11 cellular contexts compared by ENCODE assay signal in the genomic region with DNA sequence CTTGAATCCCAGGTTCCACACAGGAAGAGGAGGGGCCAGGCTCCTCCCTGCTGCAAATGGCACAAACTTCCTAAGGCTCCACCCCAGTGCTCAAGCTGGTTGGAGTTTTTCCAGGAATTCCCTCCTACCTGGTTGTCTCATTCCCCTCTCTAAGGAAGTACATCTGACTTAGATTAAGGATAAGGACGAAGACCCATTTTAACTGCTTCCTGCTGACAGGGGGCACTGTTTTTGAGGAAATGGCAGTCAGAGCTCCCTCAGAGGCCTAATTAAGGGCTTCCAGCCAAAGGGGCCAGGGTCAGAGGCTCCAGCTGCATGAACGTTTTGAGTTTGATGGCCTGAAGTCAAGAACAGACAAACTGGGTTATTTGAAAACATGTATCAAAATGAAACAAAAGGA.
DNase-seq lines count a peak whose midpoint lies in the region; ATAC-seq and TF ChIP-seq lines count a peak whose summit lies in the region.
"Had no signal": no experiment of that assay in that cellular context is flagged by ENCODE, and none has a peak within 500 bp of the region (broad histone marks: within the 10 kb centered on the region; RNA-seq: fewer than 3 reads in every experiment).

No MANE protein-coding gene starts in this region.

- no peaks in the 10 kb centered on the region for H3K4me1 ChIP-seq in breast epithelium

- TF ChIP-seq POLR2A in breast epithelium (IDR thresholded peaks at IDR 0.05), result no peak

- no peaks in the 10 kb centered on the region for H3K9me3 ChIP-seq in breast epithelium

- H3K27ac Mint-ChIP-seq in MCF 10A (ENCODE audit: low read depth, unreplicated experiment) (no peak overlapping the region), glutamatergic neuron (ENCODE audit: unreplicated experiment) (no peak overlapping the region)
- H3K27ac Mint-ChIP-seq: activated CD8-positive, alpha-beta memory T cell treated with anti-CD3 and anti-CD28 coated beads, Interleukin-2, amount 10 ng/mL, durations not matched to agents 7 days and 5 days had no signal

- peak overlapping the region; percentile 61 to 75 for H3K27ac ChIP-seq in breast epithelium

- H3K27me3 Mint-ChIP-seq in MCF 10A (ENCODE audit: insufficient read depth, unreplicated experiment) (no peaks in the 10 kb centered on the region), glutamatergic neuron (ENCODE audit: unreplicated experiment) (peaks cover 4% of the 10 kb centered on the region)
- H3K27me3 Mint-ChIP-seq: activated CD8-positive, alpha-beta memory T cell treated with anti-CD3 and anti-CD28 coated beads, Interleukin-2, amount 10 ng/mL, durations not matched to agents 7 days and 5 days had no signal

- no peak for TF ChIP-seq CTCF in breast epithelium (IDR thresholded peaks at IDR 0.05)
- no peak for TF ChIP-seq CTCF in MCF 10A (IDR thresholded peaks at IDR 0.05; ENCODE audit: unreplicated experiment)
- no peak for TF ChIP-seq CTCF in glutamatergic neuron (IDR thresholded peaks at IDR 0.05; ENCODE audit: partially characterized antibody, unreplicated experiment)
- no peak for TF ChIP-seq CTCF in GM13977 (IDR thresholded peaks at IDR 0.05; ENCODE audit: extremely low read depth, insufficient read depth, missing control alignments)

- H3K4me3 Mint-ChIP-seq in MCF 10A (ENCODE audit: unreplicated experiment) (no peak overlapping the region), glutamatergic neuron (ENCODE audit: unreplicated experiment) (no peak overlapping the region)
- H3K4me3 Mint-ChIP-seq: activated CD8-positive, alpha-beta memory T cell treated with anti-CD3 and anti-CD28 coated beads, Interleukin-2, amount 10 ng/mL, durations not matched to agents 7 days and 5 days had no signal

- no peaks in the 10 kb centered on the region for H3K36me3 ChIP-seq in breast epithelium

- ATAC-seq in SK-N-SH treated with all-trans-retinoic acid at 6 μM for 48 hours, result peak; percentile 34; the same call in 2 of the 3 replicates
- no peak for ATAC-seq in GM21786 (IDR thresholded peaks at IDR 0.05; ENCODE audit: unreplicated experiment)
- ATAC-seq: activated CD8-positive, alpha-beta memory T cell treated with anti-CD3 and anti-CD28 coated beads, Interleukin-2, amount 10 ng/mL, durations not matched to agents 7 days and 5 days had no signal

- intact Hi-C loops in breast epithelium (cut with DNase I; ENCODE audit: low total_unique reads), result no loop called here
- intact Hi-C loops in MCF 10A (cut with micrococcal nuclease), result loop anchor here (10.0 kb wide), 1 partner anchor 1017 kb away; no protein-coding TSS in a partner anchor

- H3K27me3 ChIP-seq in breast epithelium, result no peaks in the 10 kb centered on the region

- H3K36me3 Mint-ChIP-seq in MCF 10A (ENCODE audit: insufficient read depth, unreplicated experiment), result no peaks in the 10 kb centered on the region
- H3K36me3 Mint-ChIP-seq in glutamatergic neuron (ENCODE audit: unreplicated experiment), result no peaks in the 10 kb centered on the region
- H3K36me3 Mint-ChIP-seq: activated CD8-positive, alpha-beta memory T cell treated with anti-CD3 and anti-CD28 coated beads, Interleukin-2, amount 10 ng/mL, durations not matched to agents 7 days and 5 days had no signal

- in situ Hi-C loops in GM13977 (cut with MboI; ENCODE audit: low pct_unique_long_range_greater_than_20kb, low sequenced_read_pairs, unreplicated experiment), result no loop called here

- CTCF ChIA-PET in MCF 10A (lab: Yijun Ruan, JAX), result interaction anchor here (0.6 to 2.3 kb wide), 5 partner anchors 33 to 1016 kb away, joined by 3 to 19 read pairs (median 4); no protein-coding TSS in a partner anchor

- DNase-seq in breast epithelium (ENCODE audit: low spot score in 2 of 2) (no peak), MCF 10A (ENCODE audit: unreplicated experiment) (no peak), glutamatergic neuron (peak; percentile 25), NCI-H1436 treated with DMSO at 0.1 percent for 48 hours (lab: John Stamatoyannopoulos, UW) (no peak), NOMO-1 (lab: John Stamatoyannopoulos, UW; ENCODE audit: unreplicated experiment in 2 of 2) (no peak), GM13977 (ENCODE audit: low spot score) (no peak)
- DNase-seq: activated CD8-positive, alpha-beta memory T cell treated with anti-CD3 and anti-CD28 coated beads, Interleukin-2, amount 10 ng/mL, durations not matched to agents 7 days and 5 days; NCI-H1048; NK-92 treated with Interleukin-12 subunit alpha and Interleukin-12 subunit beta, amount 100 ng/mL, for 24 hours had no signal

- no peak overlapping the region for H3K4me3 ChIP-seq in breast epithelium

- H3K9me3 Mint-ChIP-seq in MCF 10A (ENCODE audit: unreplicated experiment) (no peaks in the 10 kb centered on the region), glutamatergic neuron (ENCODE audit: unreplicated experiment) (peaks cover 1% of the 10 kb centered on the region)

- BruUV-seq in MCF 10A (replicated peaks; lab: Mats Ljungman, UMichigan), result no TSS peak

- POLR2A ChIA-PET in MCF 10A (lab: Yijun Ruan, JAX), result no interaction called here

- H3K4me1 Mint-ChIP-seq in MCF 10A (ENCODE audit: insufficient read depth, unreplicated experiment), result no peaks in the 10 kb centered on the region
- no peaks in the 10 kb centered on the region for H3K4me1 Mint-ChIP-seq in glutamatergic neuron (ENCODE audit: low read depth, unreplicated experiment)
- H3K4me1 Mint-ChIP-seq: activated CD8-positive, alpha-beta memory T cell treated with anti-CD3 and anti-CD28 coated beads, Interleukin-2, amount 10 ng/mL, durations not matched to agents 7 days and 5 days had no signal

TF ChIP-seq in SK-N-SH treated with all-trans-retinoic acid at 6 μM for 48 hours, 23 proteins besides CTCF, POLR2A, EP300 and RAD21:
- TF ChIP-seq ZNF565 (CRISPR knock-in tag; conservative IDR thresholded peaks at IDR 0.05; ENCODE audit: low read depth) (no peak), OSR1 (CRISPR knock-in tag; IDR thresholded peaks at IDR 0.05) (no peak), RARB (CRISPR knock-in tag; IDR thresholded peaks at IDR 0.05) (no peak), ZNF70 (CRISPR knock-in tag; IDR thresholded peaks at IDR 0.05) (no peak), CSDC2 (CRISPR knock-in tag; IDR thresholded peaks at IDR 0.05) (no peak), ESRRG (CRISPR knock-in tag; IDR thresholded peaks at IDR 0.05) (no peak), SNAI2 (CRISPR knock-in tag; IDR thresholded peaks at IDR 0.05) (no peak)
- TF ChIP-seq, protein P1, sequence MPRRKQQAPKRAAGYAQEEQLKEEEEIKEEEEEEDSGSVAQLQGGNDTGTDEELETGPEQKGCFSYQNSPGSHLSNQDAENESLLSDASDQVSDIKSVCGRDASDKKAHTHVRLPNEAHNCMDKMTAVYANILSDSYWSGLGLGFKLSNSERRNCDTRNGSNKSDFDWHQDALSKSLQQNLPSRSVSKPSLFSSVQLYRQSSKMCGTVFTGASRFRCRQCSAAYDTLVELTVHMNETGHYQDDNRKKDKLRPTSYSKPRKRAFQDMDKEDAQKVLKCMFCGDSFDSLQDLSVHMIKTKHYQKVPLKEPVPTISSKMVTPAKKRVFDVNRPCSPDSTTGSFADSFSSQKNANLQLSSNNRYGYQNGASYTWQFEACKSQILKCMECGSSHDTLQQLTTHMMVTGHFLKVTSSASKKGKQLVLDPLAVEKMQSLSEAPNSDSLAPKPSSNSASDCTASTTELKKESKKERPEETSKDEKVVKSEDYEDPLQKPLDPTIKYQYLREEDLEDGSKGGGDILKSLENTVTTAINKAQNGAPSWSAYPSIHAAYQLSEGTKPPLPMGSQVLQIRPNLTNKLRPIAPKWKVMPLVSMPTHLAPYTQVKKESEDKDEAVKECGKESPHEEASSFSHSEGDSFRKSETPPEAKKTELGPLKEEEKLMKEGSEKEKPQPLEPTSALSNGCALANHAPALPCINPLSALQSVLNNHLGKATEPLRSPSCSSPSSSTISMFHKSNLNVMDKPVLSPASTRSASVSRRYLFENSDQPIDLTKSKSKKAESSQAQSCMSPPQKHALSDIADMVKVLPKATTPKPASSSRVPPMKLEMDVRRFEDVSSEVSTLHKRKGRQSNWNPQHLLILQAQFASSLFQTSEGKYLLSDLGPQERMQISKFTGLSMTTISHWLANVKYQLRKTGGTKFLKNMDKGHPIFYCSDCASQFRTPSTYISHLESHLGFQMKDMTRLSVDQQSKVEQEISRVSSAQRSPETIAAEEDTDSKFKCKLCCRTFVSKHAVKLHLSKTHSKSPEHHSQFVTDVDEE (CRISPR knock-in tag; IDR thresholded peaks at IDR 0.05), result no peak
- TF ChIP-seq, protein P2, sequence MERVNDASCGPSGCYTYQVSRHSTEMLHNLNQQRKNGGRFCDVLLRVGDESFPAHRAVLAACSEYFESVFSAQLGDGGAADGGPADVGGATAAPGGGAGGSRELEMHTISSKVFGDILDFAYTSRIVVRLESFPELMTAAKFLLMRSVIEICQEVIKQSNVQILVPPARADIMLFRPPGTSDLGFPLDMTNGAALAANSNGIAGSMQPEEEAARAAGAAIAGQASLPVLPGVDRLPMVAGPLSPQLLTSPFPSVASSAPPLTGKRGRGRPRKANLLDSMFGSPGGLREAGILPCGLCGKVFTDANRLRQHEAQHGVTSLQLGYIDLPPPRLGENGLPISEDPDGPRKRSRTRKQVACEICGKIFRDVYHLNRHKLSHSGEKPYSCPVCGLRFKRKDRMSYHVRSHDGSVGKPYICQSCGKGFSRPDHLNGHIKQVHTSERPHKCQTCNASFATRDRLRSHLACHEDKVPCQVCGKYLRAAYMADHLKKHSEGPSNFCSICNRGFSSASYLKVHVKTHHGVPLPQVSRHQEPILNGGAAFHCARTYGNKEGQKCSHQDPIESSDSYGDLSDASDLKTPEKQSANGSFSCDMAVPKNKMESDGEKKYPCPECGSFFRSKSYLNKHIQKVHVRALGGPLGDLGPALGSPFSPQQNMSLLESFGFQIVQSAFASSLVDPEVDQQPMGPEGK (CRISPR knock-in tag; IDR thresholded peaks at IDR 0.05; ENCODE audit: borderline replicate concordance), result no peak
